In genomic region chr21:38938343-38938742, GRCh38 we compare ENCODE assay signal across 1 cellular context.
TF ChIP-seq lines count a peak whose summit lies in the region.

No MANE protein-coding gene starts in this region.

TF ChIP-seq in GM23338, 12 proteins besides CTCF, POLR2A, EP300 and RAD21 (continued from another document):
- TF ChIP-seq ZNF462 (CRISPR knock-in tag; IDR thresholded peaks at IDR 0.05) (no peak), ZNF331 (CRISPR knock-in tag; IDR thresholded peaks at IDR 0.05; ENCODE audit: low read depth) (no peak), EZH2 (IDR thresholded peaks at IDR 0.05; ENCODE audit: low read depth, unreplicated experiment) (no peak), CREB1 (CRISPR knock-in tag; IDR thresholded peaks at IDR 0.05; ENCODE audit: low read depth) (no peak), STAT1 (IDR thresholded peaks at IDR 0.05; ENCODE audit: unreplicated experiment) (no peak), REST (IDR thresholded peaks at IDR 0.05; ENCODE audit: unreplicated experiment) (no peak), EZH2phosphoT487 (IDR thresholded peaks at IDR 0.05; ENCODE audit: unreplicated experiment) (no peak), NANOG (IDR thresholded peaks at IDR 0.05; ENCODE audit: borderline replicate concordance) (no peak), POLR2AphosphoS5 (IDR thresholded peaks at IDR 0.05; ENCODE audit: low read depth) (no peak), ETS1 (IDR thresholded peaks at IDR 0.05) (no peak)
